Comparison of ENCODE assay signal across 9 cellular contexts in genomic region chr16:57601801-57602478, GRCh38. TPM values are rescaled to one million over a fixed set of nuclear protein-coding genes. Genes with fewer than 3 reads are reported as not detected.
DNase-seq lines count a peak whose midpoint lies in the region; ATAC-seq and TF ChIP-seq lines count a peak whose summit lies in the region.
"Had no signal": no experiment of that assay in that cellular context is flagged by ENCODE, and none has a peak within 500 bp of the region (broad histone marks: within the 10 kb centered on the region; RNA-seq: fewer than 3 reads in every experiment).

No MANE protein-coding gene starts in this region.

- H3K4me3 ChIP-seq in naive thymus-derived CD4-positive, alpha-beta T cell (ENCODE audit: low read length), result no peak overlapping the region
- H3K4me3 ChIP-seq in gastroesophageal sphincter, result no peak overlapping the region
- no peak overlapping the region for H3K4me3 ChIP-seq in smooth muscle cell
- H3K4me3 ChIP-seq: HAP-1 had no signal

- POLR2A ChIA-PET in activated CD4-positive, alpha-beta memory T cell treated with anti-CD3 and anti-CD28 coated beads, Interleukin-2, amount 10 ng/mL, durations not matched to agents 7 days and 5 days (lab: Charles Lee), result interaction anchor here (1.0 to 5.1 kb wide), 15 partner anchors 9 to 612 kb away, joined by 3 to 75 read pairs (median 7); partner anchors contain the start of genes ADGRG1, CCDC102A, CIAPIN1 and COQ9
- POLR2A ChIA-PET in naive thymus-derived CD4-positive, alpha-beta T cell (lab: Charles Lee), result interaction anchor here (1.0 to 3.2 kb wide), 3 partner anchors 8 to 415 kb away, joined by 3 to 11 read pairs (median 4); no protein-coding TSS in a partner anchor

- intact Hi-C loops in naive thymus-derived CD4-positive, alpha-beta T cell (cut with micrococcal nuclease), result loop anchor here (1.0 to 10.0 kb wide), 4 partner anchors 8 to 67 kb away; partner anchors contain the start of gene CCDC102A (in 1 of the 2)

- TF ChIP-seq POLR2A in gastroesophageal sphincter (IDR thresholded peaks at IDR 0.05), result no peak

- 56 to 75% methylated on average over 7 to 9 of the region's 10 CpGs for WGBS in gastroesophageal sphincter (ENCODE audit: low coverage in 1 of 2), 2 donors
- 86% methylated on average over 10 of the region's 10 CpGs for WGBS in smooth muscle cell (ENCODE audit: low lambda C conversion rate)

- peaks cover 59% of the 10 kb centered on the region for H3K4me1 Mint-ChIP-seq in activated CD4-positive, alpha-beta memory T cell treated with anti-CD3 and anti-CD28 coated beads, Interleukin-2, amount 10 ng/mL, durations not matched to agents 7 days and 5 days
- H3K4me1 Mint-ChIP-seq in naive thymus-derived CD4-positive, alpha-beta T cell, result peaks cover 16 to 52% (median 27%) of the 10 kb centered on the region in 7 donors

- H3K4me2 ChIP-seq in smooth muscle cell, result no peak overlapping the region

- TF ChIP-seq EP300 in gastroesophageal sphincter (IDR thresholded peaks at IDR 0.05), result no peak

- peak; percentile 88 for ATAC-seq in GM19452 (IDR thresholded peaks at IDR 0.05; ENCODE audit: unreplicated experiment)
- peak; percentile 73 for ATAC-seq in HG03457 (IDR thresholded peaks at IDR 0.05; ENCODE audit: unreplicated experiment)
- peak; percentile 88 for ATAC-seq in naive thymus-derived CD4-positive, alpha-beta T cell
- no peak for ATAC-seq in gastroesophageal sphincter

- H3K36me3 Mint-ChIP-seq in activated CD4-positive, alpha-beta memory T cell treated with anti-CD3 and anti-CD28 coated beads, Interleukin-2, amount 10 ng/mL, durations not matched to agents 7 days and 5 days (ENCODE audit: low read depth), result peaks cover 13% of the 10 kb centered on the region
- H3K36me3 Mint-ChIP-seq in naive thymus-derived CD4-positive, alpha-beta T cell, result peaks cover 0 to 7% (median 4%) of the 10 kb centered on the region in 5 donors

- DNase-seq in DMS53 (lab: John Stamatoyannopoulos, UW), result peak; percentile 77
- DNase-seq in activated CD4-positive, alpha-beta memory T cell treated with anti-CD3 and anti-CD28 coated beads, Interleukin-2, amount 10 ng/mL, durations not matched to agents 7 days and 5 days, result peak; percentile 85
- peak in 8 of 9 donors; percentile 19 to 74 (median 56) for DNase-seq in naive thymus-derived CD4-positive, alpha-beta T cell
- no peak for DNase-seq in glomerular visceral epithelial cell (ENCODE audit: extremely low spot score)
- no peak for DNase-seq in smooth muscle cell (lab: John Stamatoyannopoulos, UW; ENCODE audit: unreplicated experiment)

- no peak for TF ChIP-seq CTCF in gastroesophageal sphincter (IDR thresholded peaks at IDR 0.05)
- no peak for TF ChIP-seq CTCF in smooth muscle cell (IDR thresholded peaks at IDR 0.05; ENCODE audit: borderline replicate concordance, insufficient read depth, poor library complexity, severe bottlenecking)

- peaks cover 24 to 46% of the 10 kb centered on the region in 2 donors for H3K4me1 ChIP-seq in naive thymus-derived CD4-positive, alpha-beta T cell (ENCODE audit: control insufficient read depth in 2 of 2, insufficient read depth in 2 of 2, low read length in 2 of 2)
- peaks cover 0 to 4% (median 0%) of the 10 kb centered on the region in 3 donors for H3K4me1 ChIP-seq in gastroesophageal sphincter
- peaks cover 3% of the 10 kb centered on the region for H3K4me1 ChIP-seq in smooth muscle cell (ENCODE audit: low read depth)
- H3K4me1 ChIP-seq: HAP-1 had no signal

- H3K9ac ChIP-seq in smooth muscle cell (ENCODE audit: low read depth), result no peak overlapping the region

- no peaks in the 10 kb centered on the region for H3F3A ChIP-seq in smooth muscle cell (ENCODE audit: low read depth)

- no peaks in the 10 kb centered on the region for H3K79me2 ChIP-seq in smooth muscle cell (ENCODE audit: low read depth)

- no peaks in the 10 kb centered on the region for H4K20me1 ChIP-seq in smooth muscle cell (ENCODE audit: low read depth)

- no peaks in the 10 kb centered on the region for H3K36me3 ChIP-seq in naive thymus-derived CD4-positive, alpha-beta T cell (ENCODE audit: control insufficient read depth in 2 of 3, insufficient read depth in 3 of 3, low read length in 3 of 3)
- no peaks in the 10 kb centered on the region for H3K36me3 ChIP-seq in gastroesophageal sphincter
- H3K36me3 ChIP-seq in smooth muscle cell (ENCODE audit: low read depth), result no peaks in the 10 kb centered on the region
- H3K36me3 ChIP-seq: HAP-1 had no signal

- H2AFZ ChIP-seq in smooth muscle cell (ENCODE audit: low read depth), result no peak overlapping the region

- CTCF ChIA-PET in activated CD4-positive, alpha-beta memory T cell treated with anti-CD3 and anti-CD28 coated beads, Interleukin-2, amount 10 ng/mL, durations not matched to agents 7 days and 5 days (lab: Charles Lee), result interaction anchor here (0.8 to 6.8 kb wide), 17 partner anchors 8 to 156 kb away, joined by 3 to 101 read pairs (median 5); partner anchors contain the start of genes ADGRG1 and KATNB1
- CTCF ChIA-PET in naive thymus-derived CD4-positive, alpha-beta T cell (lab: Charles Lee), result interaction anchor here (0.6 to 1.4 kb wide), 4 partner anchors 9 to 49 kb away, joined by 3 to 4 read pairs (median 3); no protein-coding TSS in a partner anchor

- H3K9me3 Mint-ChIP-seq in activated CD4-positive, alpha-beta memory T cell treated with anti-CD3 and anti-CD28 coated beads, Interleukin-2, amount 10 ng/mL, durations not matched to agents 7 days and 5 days, result peaks cover 6% of the 10 kb centered on the region
- H3K9me3 Mint-ChIP-seq in naive thymus-derived CD4-positive, alpha-beta T cell, result peaks cover 0 to 17% (median 7%) of the 10 kb centered on the region in 11 donors

- H3K27me3 ChIP-seq in naive thymus-derived CD4-positive, alpha-beta T cell (ENCODE audit: control insufficient read depth in 2 of 2, insufficient read depth in 2 of 2, low read length in 2 of 2), result no peaks in the 10 kb centered on the region
- peaks cover 55% of the 10 kb centered on the region for H3K27me3 ChIP-seq in gastroesophageal sphincter
- H3K27me3 ChIP-seq in smooth muscle cell (ENCODE audit: low read depth), result peaks cover 8% of the 10 kb centered on the region

- peak overlapping the region; percentile 31 for H3K4me3 Mint-ChIP-seq in activated CD4-positive, alpha-beta memory T cell treated with anti-CD3 and anti-CD28 coated beads, Interleukin-2, amount 10 ng/mL, durations not matched to agents 7 days and 5 days
- peak overlapping the region; percentile 28 to 77 (median 58) for H3K4me3 Mint-ChIP-seq in naive thymus-derived CD4-positive, alpha-beta T cell

- peak overlapping the region; percentile 51 for H3K27ac ChIP-seq in naive thymus-derived CD4-positive, alpha-beta T cell (ENCODE audit: low read depth, low read length)
- no peak overlapping the region for H3K27ac ChIP-seq in gastroesophageal sphincter
- H3K27ac ChIP-seq in smooth muscle cell (ENCODE audit: low read depth), result no peak overlapping the region

- peaks cover 4% of the 10 kb centered on the region for H3K27me3 Mint-ChIP-seq in activated CD4-positive, alpha-beta memory T cell treated with anti-CD3 and anti-CD28 coated beads, Interleukin-2, amount 10 ng/mL, durations not matched to agents 7 days and 5 days
- peaks cover 0 to 2% (median 0%) of the 10 kb centered on the region in 5 donors for H3K27me3 Mint-ChIP-seq in naive thymus-derived CD4-positive, alpha-beta T cell

- no peaks in the 10 kb centered on the region for H3K9me3 ChIP-seq in naive thymus-derived CD4-positive, alpha-beta T cell (ENCODE audit: control insufficient read depth in 2 of 3, low read length in 3 of 3)
- H3K9me3 ChIP-seq in gastroesophageal sphincter (peaks cover 0 to 8% (median 0%) of the 10 kb centered on the region in 3 donors), smooth muscle cell (replicated peaks; ENCODE audit: low read depth) (no peaks in the 10 kb centered on the region)
- H3K9me3 ChIP-seq: HAP-1 had no signal

- peak overlapping the region; percentile 97 for H3K27ac Mint-ChIP-seq in activated CD4-positive, alpha-beta memory T cell treated with anti-CD3 and anti-CD28 coated beads, Interleukin-2, amount 10 ng/mL, durations not matched to agents 7 days and 5 days
- H3K27ac Mint-ChIP-seq in naive thymus-derived CD4-positive, alpha-beta T cell, result peak overlapping the region; percentile 80 to 96 (median 90)

RNA-seq across cellular contexts. Expression of gene ADGRG1, which starts 26.5 kb away (rescaled TPM):
- 1 to 10 TPM; 7.4 to 8.3 TPM for total RNA-seq in activated CD4-positive, alpha-beta memory T cell treated with anti-CD3 and anti-CD28 coated beads, Interleukin-2, amount 10 ng/mL, durations not matched to agents 7 days and 5 days
- total RNA-seq in naive thymus-derived CD4-positive, alpha-beta T cell, result 10 to 100 TPM in 2 of 5 experiments, 1 to 10 TPM in 2, under 1 TPM in 1; 0.67 to 96.0 (median 5.0) TPM
- under 1 TPM; 0.07 to 0.67 TPM for polyA plus RNA-seq in naive thymus-derived CD4-positive, alpha-beta T cell
- 10 to 100 TPM in 2 of 4 donors, 1 to 10 TPM in 2; 7.0 to 20.1 (median 12.6) TPM for total RNA-seq in gastroesophageal sphincter
- 27.3 and 32.0 TPM in 2 replicates for total RNA-seq in smooth muscle cell
- polyA plus RNA-seq in smooth muscle cell, result 15.3 and 71.2 TPM in 2 replicates

RNA-seq across cellular contexts. Expression of gene ADGRG5, which starts 59.5 kb away (rescaled TPM):
- total RNA-seq in activated CD4-positive, alpha-beta memory T cell treated with anti-CD3 and anti-CD28 coated beads, Interleukin-2, amount 10 ng/mL, durations not matched to agents 7 days and 5 days, result 10 to 100 TPM; 12.3 to 12.4 TPM
- 10 to 100 TPM in 2 of 5 experiments, 1 to 10 TPM in 1, under 1 TPM in 2; 0.67 to 16.1 (median 2.7) TPM for total RNA-seq in naive thymus-derived CD4-positive, alpha-beta T cell
- 1 to 10 TPM in 1 of 2 donors, under 1 TPM in 1; 0.43 to 1.3 TPM for polyA plus RNA-seq in naive thymus-derived CD4-positive, alpha-beta T cell
- total RNA-seq in gastroesophageal sphincter, result under 1 TPM in 1 of 4 donors, not detected in 3; 0.40 TPM
- total RNA-seq in smooth muscle cell, result not detected in 2 replicates
- polyA plus RNA-seq in smooth muscle cell, result not detected in 2 replicates

Comparison
In these comparisons a context has a peak if more than half of its experiments do, and no peak if none do; other contexts are left out.
1. DNase-seq: peak in DMS53 (single experiment), activated CD4-positive, alpha-beta memory T cell treated with anti-CD3 and anti-CD28 coated beads, Interleukin-2, amount 10 ng/mL, durations not matched to agents 7 days and 5 days (single experiment) and naive thymus-derived CD4-positive, alpha-beta T cell (8 of 9); none in glomerular visceral epithelial cell (single experiment) and smooth muscle cell (single experiment).